In genomic region chr20:54267510-54268003, GRCh38 we compare ENCODE assay signal across 12 cellular contexts. TPM values are rescaled to one million over a fixed set of nuclear protein-coding genes. Genes with fewer than 3 reads are reported as not detected.
DNase-seq lines count a peak whose midpoint lies in the region; ATAC-seq and TF ChIP-seq lines count a peak whose summit lies in the region.
"Had no signal": no experiment of that assay in that cellular context is flagged by ENCODE, and none has a peak within 500 bp of the region (broad histone marks: within the 10 kb centered on the region; RNA-seq: fewer than 3 reads in every experiment).

No MANE protein-coding gene starts in this region.

- TF ChIP-seq CTCF in AG10803 (conservative IDR thresholded peaks at IDR 0.05; ENCODE audit: low read length), result no peak
- TF ChIP-seq CTCF in left lung (IDR thresholded peaks at IDR 0.05), result no peak

- H3K9me3 ChIP-seq in left lung, result no peaks in the 10 kb centered on the region
- H3K9me3 ChIP-seq: ascending aorta had no signal

- no peaks in the 10 kb centered on the region for H3K36me3 ChIP-seq in left lung
- H3K36me3 ChIP-seq: ascending aorta had no signal

- ATAC-seq in left lung (peak; percentile 98), GM18511 (IDR thresholded peaks at IDR 0.05; ENCODE audit: unreplicated experiment) (no peak), GM19351 (IDR thresholded peaks at IDR 0.05; ENCODE audit: unreplicated experiment) (no peak)
- ATAC-seq: naive thymus-derived CD4-positive, alpha-beta T cell had no signal

- H3K4me3 ChIP-seq in AG10803 (ENCODE audit: low read length) (no peak overlapping the region), left lung (no peak overlapping the region)
- H3K4me3 ChIP-seq: ascending aorta had no signal

- DNase-seq in AG10803 (ENCODE audit: low read depth), result peak; percentile 16
- peak; percentile 96 for DNase-seq in HT-29 (ENCODE audit: low spot score)
- peak; percentile 87 for DNase-seq in astrocyte of the hippocampus (ENCODE audit: low read depth, low spot score)
- peak in 1 of 2 donors; percentile 49 for DNase-seq in left lung
- DNase-seq in NCI-H226, result no peak
- DNase-seq in SHP77 (lab: John Stamatoyannopoulos, UW), result no peak
- DNase-seq: CD4-positive, alpha-beta T cell; naive thymus-derived CD4-positive, alpha-beta T cell; NCI-H2081 had no signal

- H3K4me1 ChIP-seq in left lung, result no peaks in the 10 kb centered on the region

- H3K27me3 ChIP-seq in left lung, result no peaks in the 10 kb centered on the region
- H3K27me3 ChIP-seq: ascending aorta had no signal

- intact Hi-C loops in left lung (cut with DNase I), result no loop called here

- no peak overlapping the region for H3K27ac ChIP-seq in left lung

RNA-seq across cellular contexts. Expression of gene PFDN4, which starts 59.7 kb away (rescaled TPM):
- 26.8 and 27.9 TPM in 2 replicates for total RNA-seq in HT-29 (2014; rRNA removed; shearing (Covaris generic))
- 10 to 100 TPM; 16.7 to 17.3 TPM for total RNA-seq in left lung

Comparison
In these comparisons a context has a peak if more than half of its experiments do, and no peak if none do; other contexts are left out.
1. DNase-seq: peak in AG10803 (single experiment), HT-29 (single experiment) and astrocyte of the hippocampus (single experiment); none in NCI-H226 (single experiment) and SHP77 (0 of 2).